Comparison of ENCODE assay signal across 8 cellular contexts in genomic region chr12:108635201-108635996, GRCh38. TPM values are rescaled to one million over a fixed set of nuclear protein-coding genes. Genes with fewer than 3 reads are reported as not detected.
DNase-seq lines count a peak whose midpoint lies in the region; ATAC-seq and TF ChIP-seq lines count a peak whose summit lies in the region.

No MANE protein-coding gene starts in this region.

- no peaks in the 10 kb centered on the region for H3K27me3 ChIP-seq in GM06990 (replicated peaks; ENCODE audit: control insufficient read depth, insufficient read depth, low read length)
- no peaks in the 10 kb centered on the region for H3K27me3 ChIP-seq in testis

- H3K9me3 ChIP-seq in testis: no peaks in the 10 kb centered on the region

- peak; percentile 82 for DNase-seq in GM06990 (ENCODE audit: extremely low read depth, insufficient read length)
- DNase-seq in SIG-M5 treated with dmso at 0.1 percent for 504 hours (lab: John Stamatoyannopoulos, UW; ENCODE audit: unreplicated experiment): peak; percentile 95
- no peak for DNase-seq in testis
- no peak for DNase-seq in A172 (ENCODE audit: low spot score)
- DNase-seq in left lobe of liver (ENCODE audit: low spot score): no peak

- intact Hi-C loops in testis (cut with DNase I; ENCODE audit: low total_unique reads): no loop called here

- peak; percentile 40 for ATAC-seq in GM19328 (IDR thresholded peaks at IDR 0.05; ENCODE audit: unreplicated experiment)
- ATAC-seq in HG03108 (IDR thresholded peaks at IDR 0.05; ENCODE audit: unreplicated experiment): peak; percentile 46
- ATAC-seq in esophagus mucosa: peak; percentile 21
- ATAC-seq in left lobe of liver: no peak

- TF ChIP-seq CTCF in GM06990 (IDR thresholded peaks at IDR 0.05; ENCODE audit: insufficient read depth, low read length, poor library complexity, severe bottlenecking) (no peak), testis (IDR thresholded peaks at IDR 0.05) (no peak)

- H3K4me1 ChIP-seq in testis: peaks cover 7% of the 10 kb centered on the region

- H3K36me3 ChIP-seq in GM06990 (ENCODE audit: control insufficient read depth, insufficient read depth, low read length) (no peaks in the 10 kb centered on the region; the same call in 1 of the 2 replicates), testis (ENCODE audit: low read depth, missing control alignments) (no peaks in the 10 kb centered on the region)

- WGBS in testis, 2 donors: 72 to 74% methylated on average over 14 to 15 of the region's 15 CpGs

- no peak for TF ChIP-seq POLR2A in testis (IDR thresholded peaks at IDR 0.05)

- H3K4me3 ChIP-seq in GM06990 (replicated peaks; ENCODE audit: low read depth, low read length): peak overlapping the region; percentile 53
- no peak overlapping the region for H3K4me3 ChIP-seq in testis

- no peak overlapping the region for H3K27ac ChIP-seq in testis

RNA-seq across cellular contexts. Expression of gene SELPLG, which starts 1.7 kb away (rescaled TPM):
- total RNA-seq in esophagus mucosa (0.76 TPM), testis (1 to 10 TPM; 1.1 to 2.7 TPM), left lobe of liver (2.4 TPM)
- 10.4 TPM for polyA plus RNA-seq in testis (ENCODE audit: insufficient read depth, low read depth, low replicate concordance)
- 1.2 and 2.4 TPM in 2 replicates for total RNA-seq in A172 (2014; rRNA removed; shearing (Covaris generic))

RNA-seq across cellular contexts. Expression of gene TMEM119, which starts 37.5 kb away (rescaled TPM):
- 2.0 TPM for total RNA-seq in esophagus mucosa
- 1 to 10 TPM; 5.3 to 9.6 TPM for total RNA-seq in testis
- 17.1 TPM for polyA plus RNA-seq in testis (ENCODE audit: insufficient read depth, low read depth, low replicate concordance)
- total RNA-seq in A172 (2014; rRNA removed; shearing (Covaris generic)): not detected in 2 replicates
- 0.23 TPM for total RNA-seq in left lobe of liver

Comparison
In these comparisons a context has a peak if more than half of its experiments do, and no peak if none do; other contexts are left out.
1. DNase-seq: peak in GM06990 (single experiment) and SIG-M5 treated with dmso at 0.1 percent for 504 hours (single experiment); none in testis (single experiment), A172 (single experiment) and left lobe of liver (single experiment).